Comparison of ENCODE assay signal across 29 cellular contexts in the genomic region with DNA sequence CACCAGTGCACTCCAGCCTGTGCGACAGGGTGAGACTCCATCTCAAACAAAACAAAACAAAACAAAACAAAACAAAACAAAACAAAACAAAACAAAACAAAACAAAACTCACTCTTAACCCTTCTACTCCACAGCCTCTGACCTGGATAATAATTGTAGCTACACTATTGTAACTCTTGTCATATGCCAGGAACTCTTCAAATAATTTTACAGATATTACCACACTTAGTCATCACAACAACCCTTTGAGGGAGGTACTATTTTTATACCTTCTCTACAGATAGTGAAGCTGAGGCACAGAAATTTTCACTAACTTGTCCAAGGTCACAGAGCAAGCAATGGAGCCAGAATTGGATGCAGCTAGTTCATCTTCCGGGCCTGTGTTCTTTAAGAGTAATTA.
"Had no signal": no experiment of that assay in that cellular context is flagged by ENCODE, and none has a peak within 500 bp of the region (broad histone marks: within the 10 kb centered on the region; RNA-seq: fewer than 3 reads in every experiment).

No MANE protein-coding gene starts in this region.

- H3K27me3 ChIP-seq: ascending aorta, cardiac muscle cell had no signal

- ATAC-seq: activated CD8-positive, alpha-beta memory T cell treated with anti-CD3 and anti-CD28 coated beads, Interleukin-2, amount 10 ng/mL, durations not matched to agents 7 days and 5 days; activated CD8-positive, alpha-beta T cell treated with anti-CD3 and anti-CD28 coated beads, Interleukin-2, amount 10 ng/mL, durations not matched to agents 7 days and 5 days; activated naive CD8-positive, alpha-beta T cell treated with anti-CD3 and anti-CD28 coated beads, Interleukin-2, amount 50 U/mL, for 24 hours had no signal

- H3K9me3 ChIP-seq: ascending aorta had no signal

- H3K4me3 ChIP-seq: ascending aorta, cardiac muscle cell had no signal

- H3K27ac ChIP-seq: ascending aorta, cardiac muscle cell, VCaP had no signal

- DNase-seq: activated B cell treated with CpG ODN at 0.5 μM for 24 hours; activated CD4-positive, alpha-beta memory T cell treated with anti-CD3 and anti-CD28 coated beads, Interleukin-2, amount 10 ng/mL, durations not matched to agents 7 days and 5 days; activated CD4-positive, alpha-beta T cell treated with anti-CD3 and anti-CD28 coated beads for 4 hours; activated CD4-positive, alpha-beta T cell treated with anti-CD3 and anti-CD28 coated beads, Interleukin-2, amount 10 ng/mL, durations not matched to agents 24 days and 14 days; activated CD4-positive, alpha-beta T cell treated with anti-CD3 and anti-CD28 coated beads, Interleukin-2, amount 50 U/mL, for 1 hour; activated CD4-positive, alpha-beta T cell treated with anti-CD3 and anti-CD28 coated beads, Interleukin-2, amount 50 U/mL, for 48 hours; activated CD4-positive, CD25-positive, alpha-beta regulatory T cell treated with anti-CD3 and anti-CD28 coated beads, Interleukin-2, amount 50 U/mL, for 72 hours; activated CD8-positive, alpha-beta memory T cell treated with anti-CD3 and anti-CD28 coated beads for 24 hours; activated CD8-positive, alpha-beta memory T cell treated with anti-CD3 and anti-CD28 coated beads, Interleukin-2, amount 10 ng/mL, durations not matched to agents 7 days and 5 days; activated CD8-positive, alpha-beta memory T cell treated with anti-CD3 and anti-CD28 coated beads, Interleukin-2, amount 50 U/mL, for 48 hours; activated CD8-positive, alpha-beta T cell treated with anti-CD3 and anti-CD28 coated beads, Interleukin-2, amount 10 ng/mL, durations not matched to agents 7 days and 5 days; activated effector memory CD4-positive, alpha-beta T cell treated with Interleukin-2 at 50 U/mL for 16 hours; activated gamma-delta T cell; activated naive CD4-positive, alpha-beta T cell treated with anti-CD3 and anti-CD28 coated beads, Interleukin-2, amount 10 ng/mL, durations not matched to agents 7 days and 5 days; activated naive CD4-positive, alpha-beta T cell treated with Interleukin-2 at 50 U/mL for 16 hours; activated naive CD8-positive, alpha-beta T cell treated with anti-CD3 and anti-CD28 coated beads, Interleukin-2, amount 10 ng/mL, durations not matched to agents 7 days and 5 days; activated naive CD8-positive, alpha-beta T cell treated with anti-CD3 and anti-CD28 coated beads, Interleukin-2, amount 50 U/mL, for 24 hours; activated T-cell treated with anti-CD3 and anti-CD28 coated beads, Interleukin-2, amount 50 U/mL, for 24 hours; activated T-cell treated with anti-CD3 and anti-CD28 coated beads, Interleukin-2, amount 50 U/mL, for 48 hours; amygdala; anterior cingulate cortex; caudate nucleus; cerebellar nuclear complex; T-helper 1 cell; T-helper 2 cell; T-helper 9 cell had no signal

- H3K36me3 ChIP-seq: ascending aorta, cardiac muscle cell had no signal

- H3K4me1 ChIP-seq: ascending aorta had no signal
